In the genomic region with DNA sequence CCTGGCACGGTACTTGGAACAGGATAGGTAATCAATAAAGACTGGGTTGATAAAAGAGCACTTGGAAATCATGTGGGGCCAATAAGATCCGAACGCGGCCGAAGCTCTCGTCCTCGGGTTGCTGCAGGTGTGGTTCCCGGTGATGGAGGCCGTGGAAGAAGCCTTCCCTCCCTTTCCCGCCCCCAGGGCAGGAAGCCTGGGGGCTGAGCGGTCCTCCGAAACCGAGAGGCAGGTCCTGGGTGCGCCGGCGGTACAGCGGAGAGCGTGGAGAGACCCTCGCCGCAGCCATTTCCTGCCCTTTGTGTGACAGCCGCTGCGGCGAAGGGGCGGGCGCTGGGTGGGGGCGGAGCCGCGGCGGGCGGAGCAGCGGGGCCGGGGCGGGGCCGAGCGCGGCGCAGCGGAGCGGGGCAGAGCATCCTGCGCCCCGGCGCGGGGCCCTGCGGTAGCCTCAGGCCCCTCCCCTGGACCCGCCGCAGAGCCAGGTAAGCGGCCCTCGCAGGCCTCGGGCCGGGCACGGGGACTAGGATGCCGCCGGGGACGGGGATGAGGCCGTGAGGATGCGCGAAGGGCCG, we compare ENCODE assay signal across 9 cellular contexts. TPM values are rescaled to one million over a fixed set of nuclear protein-coding genes. Genes with fewer than 3 reads are reported as not detected.
A peak's percentile ranks its signal among the peaks of the same experiment; 100 is the strongest.
DNase-seq lines count a peak whose midpoint lies in the region; ATAC-seq, FAIRE-seq and TF ChIP-seq lines count a peak whose summit lies in the region.
"Had no signal": no experiment of that assay in that cellular context is flagged by ENCODE, and none has a peak within 500 bp of the region (broad histone marks: within the 10 kb centered on the region; RNA-seq: fewer than 3 reads in every experiment).

CYFIP2 (plus strand) TSS at position 410 of the 572 bp plus-strand sequence. CDS start 19,239 bp downstream, outside the sequence.

- H4K20me1 ChIP-seq in keratinocyte (ENCODE audit: control insufficient read depth, extremely low read depth, insufficient read depth, low read length) = no peaks in the 10 kb centered on the region

- H3K27me3 ChIP-seq in keratinocyte (ENCODE audit: control insufficient read depth, extremely low read depth, insufficient read depth, low read length) = peaks cover 23% of the 10 kb centered on the region

- H3K27ac ChIP-seq in VCaP (peak within 1 kb of the TSS; percentile 88), keratinocyte (ENCODE audit: control insufficient read depth, insufficient read depth, low read length) (no peak within 1 kb of the TSS)
- H3K27ac ChIP-seq: 22Rv1 had no signal

- no peaks in the 10 kb centered on the region for H3K9me1 ChIP-seq in keratinocyte (ENCODE audit: control insufficient read depth, extremely low read depth, insufficient read depth, low read length)

- H3K4me3 ChIP-seq in keratinocyte (ENCODE audit: control insufficient read depth in 2 of 3, extremely low read depth in 1 of 3, insufficient read depth in 2 of 3, low read depth in 1 of 3, low read length in 3 of 3) = peak within 1 kb of the TSS; percentile 38 to 58 (median 56)

- H3K4me2 ChIP-seq in keratinocyte (ENCODE audit: control insufficient read depth, extremely low read depth, insufficient read depth, low read depth, low read length) = peak within 1 kb of the TSS; percentile 74

- peak within 1 kb of the TSS; percentile 76 for H2AFZ ChIP-seq in keratinocyte (ENCODE audit: control insufficient read depth, low read length)

- dilution Hi-C loops in keratinocyte (cut with MboI; ENCODE audit: extremely low pct_ligation_motif_present, low sequenced_read_pairs) = no loop called here

- H3K9me3 ChIP-seq in keratinocyte (ENCODE audit: control insufficient read depth, low read depth, low read length) = no peaks in the 10 kb centered on the region

- peak; percentile 86 for ATAC-seq in HG02678 (IDR thresholded peaks at IDR 0.05; ENCODE audit: unreplicated experiment)

- H3K4me1 ChIP-seq in keratinocyte (ENCODE audit: control insufficient read depth, extremely low read depth, insufficient read depth, low read length) = no peaks in the 10 kb centered on the region

- no peak for FAIRE-seq in keratinocyte (lab: Jason Lieb, UNC)

- no peak within 1 kb of the TSS for H3K9ac ChIP-seq in keratinocyte (ENCODE audit: control insufficient read depth, extremely low read depth, insufficient read depth, low read length)

- H3K79me2 ChIP-seq in keratinocyte (ENCODE audit: control insufficient read depth, insufficient read depth, low read length) = no peaks in the 10 kb centered on the region

- H3K36me3 ChIP-seq in keratinocyte (ENCODE audit: control insufficient read depth in 2 of 2, extremely low read depth in 1 of 2, insufficient read depth in 2 of 2, low read length in 2 of 2) = no peaks in the 10 kb centered on the region

- TF ChIP-seq CTCF in VCaP (conservative IDR thresholded peaks at IDR 0.05) = no peak
- no peak for TF ChIP-seq CTCF in keratinocyte (optimal IDR thresholded peaks at IDR 0.05 in 1 of 3, IDR thresholded peaks at IDR 0.05 in 1 of 3, conservative IDR thresholded peaks at IDR 0.05 in 1 of 3; ENCODE audit: extremely low read depth in 1 of 3, insufficient read depth in 2 of 3, low read length in 3 of 3)

- in situ Hi-C loops in T47D (cut with HindIII; ENCODE audit: low pct_unique_long_range_greater_than_20kb, low sequenced_read_pairs) = no loop called here

- peak; percentile 81 for DNase-seq in DMS 273 (lab: John Stamatoyannopoulos, UW; ENCODE audit: unreplicated experiment)
- DNase-seq in DMS 273 treated with DMSO at 0.1 percent for 48 hours (lab: John Stamatoyannopoulos, UW) = no peak
- peak; percentile 55 for DNase-seq in NCI-H1105 treated with DMSO at 0.1 percent for 48 hours (lab: John Stamatoyannopoulos, UW)
- peak; percentile 57 to 82 for DNase-seq in T47D (ENCODE audit: low read depth in 1 of 2, low spot score in 1 of 2)
- no peak for DNase-seq in keratinocyte (ENCODE audit: low read depth, low spot score)
- DNase-seq in stimulated activated CD4-positive, alpha-beta T cell treated with anti-CD3 and anti-CD28 coated beads, Interleukin-15, amount 100 ng/mL, for 1 hour (ENCODE audit: low read depth in 1 of 2, low spot score in 1 of 2) = peak; percentile 73 to 76

RNA-seq across cellular contexts. Expression of gene CYFIP2, which starts in this region (rescaled TPM):
- polyA plus RNA-seq in keratinocyte = 0.57 to 0.75 TPM (median 0.62 TPM) in 3 replicates
- 2.4 TPM for polyA plus RNA-seq in keratinocyte (2011; ENCODE audit: low read depth)
- polyA plus RNA-seq in keratinocyte (2011; cell fraction: cytosol; rRNA removed) = 0.94 and 2.0 TPM in 2 replicates
- polyA plus RNA-seq in keratinocyte (2011; cell fraction: nucleus; rRNA removed) = 1.7 and 1.8 TPM in 2 replicates
- 1.8 and 2.0 TPM in 2 replicates for polyA plus RNA-seq in keratinocyte (2012; ENCODE audit: low replicate concordance)
- 2.2 to 2.5 TPM (median 2.2 TPM) in 3 replicates for polyA minus RNA-seq in keratinocyte
- polyA minus RNA-seq in keratinocyte (2011; cell fraction: cytosol; rRNA and poly(A)+ RNA removed) = 2.5 TPM
- 0.85 and 1.3 TPM in 2 replicates for polyA minus RNA-seq in keratinocyte (2011; cell fraction: nucleus; rRNA and poly(A)+ RNA removed)

Comparison
In these comparisons a context has a peak if more than half of its experiments do, and no peak if none do; other contexts are left out.
1. DNase-seq: peak in DMS 273 (single experiment), NCI-H1105 treated with DMSO at 0.1 percent for 48 hours (single experiment), T47D (2 of 2) and stimulated activated CD4-positive, alpha-beta T cell treated with anti-CD3 and anti-CD28 coated beads, Interleukin-15, amount 100 ng/mL, for 1 hour (2 of 2); none in DMS 273 treated with DMSO at 0.1 percent for 48 hours (single experiment) and keratinocyte (single experiment).